ENCODE assay signal across 17 cellular contexts in genomic region chr15:40066531-40066930, GRCh38. TPM values are rescaled to one million over a fixed set of nuclear protein-coding genes. Genes with fewer than 3 reads are reported as not detected.
DNase-seq lines count a peak whose midpoint lies in the region; TF ChIP-seq lines count a peak whose summit lies in the region.
"Had no signal": no experiment of that assay in that cellular context is flagged by ENCODE, and none has a peak within 500 bp of the region (broad histone marks: within the 10 kb centered on the region; RNA-seq: fewer than 3 reads in every experiment).

No MANE protein-coding gene starts in this region.

- H3K9me3 ChIP-seq in SK-N-MC (ENCODE audit: low read depth, low read length) = no peaks in the 10 kb centered on the region
- H3K9me3 ChIP-seq in Peyer's patch = no peaks in the 10 kb centered on the region
- no peaks in the 10 kb centered on the region for H3K9me3 ChIP-seq in testis

- H3K27me3 ChIP-seq in Peyer's patch (no peaks in the 10 kb centered on the region), testis (no peaks in the 10 kb centered on the region)

- H3K27ac Mint-ChIP-seq in nephron = peak overlapping the region; percentile 40 to 70 (median 62)
- H3K27ac Mint-ChIP-seq: CD4-positive, CD25-positive, alpha-beta regulatory T cell had no signal

- no peaks in the 10 kb centered on the region for H3K9me3 Mint-ChIP-seq in nephron
- H3K9me3 Mint-ChIP-seq: CD4-positive, CD25-positive, alpha-beta regulatory T cell had no signal

- H3K36me3 ChIP-seq in SK-N-MC (ENCODE audit: insufficient read depth, low read length) (no peaks in the 10 kb centered on the region), Peyer's patch (no peaks in the 10 kb centered on the region), testis (ENCODE audit: low read depth, missing control alignments) (no peaks in the 10 kb centered on the region)

- H3K9ac ChIP-seq in SK-N-MC (ENCODE audit: insufficient read length) = no peak overlapping the region

- H3K27me3 Mint-ChIP-seq in nephron (ENCODE audit: low read depth) = no peaks in the 10 kb centered on the region
- H3K27me3 Mint-ChIP-seq: CD4-positive, CD25-positive, alpha-beta regulatory T cell had no signal

- no peaks in the 10 kb centered on the region for H3K36me3 Mint-ChIP-seq in nephron (ENCODE audit: low read depth)
- H3K36me3 Mint-ChIP-seq: CD4-positive, CD25-positive, alpha-beta regulatory T cell had no signal

- peaks cover 51% of the 10 kb centered on the region for H3K4me1 Mint-ChIP-seq in nephron

- peak; percentile 32 for DNase-seq in AG10803 (ENCODE audit: low read depth)
- DNase-seq in ELR (ENCODE audit: low read depth) = peak; percentile 55
- DNase-seq in SK-N-MC (ENCODE audit: low read depth, low spot score) = no peak
- DNase-seq in Peyer's patch = no peak
- DNase-seq in testis = no peak
- DNase-seq in NCI-H187 (lab: John Stamatoyannopoulos, UW) = no peak
- DNase-seq in NCI-H226 = no peak
- DNase-seq: AML-193; CD4-positive, CD25-positive, alpha-beta regulatory T cell; DMS53; HCEC 1CT; NCI-H187 treated with DMSO at 0.1 percent for 48 hours; NCI-H526 treated with DMSO at 0.1 percent for 48 hours; PC-9; SHP77 treated with DMSO at 0.1 percent for 48 hours had no signal

- 88 to 91% methylated on average over 5 of the region's 5 CpGs for WGBS in testis, 2 donors

- TF ChIP-seq POLR2A in Peyer's patch (IDR thresholded peaks at IDR 0.05) (no peak), testis (IDR thresholded peaks at IDR 0.05) (no peak)

- H3K4me1 ChIP-seq in Peyer's patch (peaks cover 0 to 25% (median 23%) of the 10 kb centered on the region in 4 donors), testis (peaks cover 19% of the 10 kb centered on the region)

- intact Hi-C loops in testis (cut with DNase I; ENCODE audit: low total_unique reads) = no loop called here

- TF ChIP-seq CTCF in AG10803 (conservative IDR thresholded peaks at IDR 0.05; ENCODE audit: low read length) (no peak), nephron (IDR thresholded peaks at IDR 0.05; ENCODE audit: unreplicated experiment in 3 of 3) (no peak), Peyer's patch (IDR thresholded peaks at IDR 0.05) (no peak), testis (IDR thresholded peaks at IDR 0.05) (no peak)

- H3K4me3 Mint-ChIP-seq in nephron = no peak overlapping the region
- H3K4me3 Mint-ChIP-seq: CD4-positive, CD25-positive, alpha-beta regulatory T cell had no signal

- peak overlapping the region; percentile 51; the same call in 1 of the 2 replicates for H3K27ac ChIP-seq in SK-N-MC
- H3K27ac ChIP-seq in Peyer's patch = no peak overlapping the region
- H3K27ac ChIP-seq in testis = no peak overlapping the region
- H3K27ac ChIP-seq: PC-9 had no signal

- no peak overlapping the region for H3K4me3 ChIP-seq in AG10803 (ENCODE audit: low read length)
- H3K4me3 ChIP-seq in SK-N-MC = no peak overlapping the region
- no peak overlapping the region for H3K4me3 ChIP-seq in Peyer's patch
- no peak overlapping the region for H3K4me3 ChIP-seq in testis
- H3K4me3 ChIP-seq: K562, PC-9 had no signal

RNA-seq across cellular contexts. Expression of gene SRP14, which starts 27.6 kb away (rescaled TPM):
- 100 to 1,000 TPM; 105 to 163 (median 146) TPM for total RNA-seq in Peyer's patch
- 100 to 1,000 TPM; 277 to 410 TPM for total RNA-seq in testis
- polyA plus RNA-seq in testis (ENCODE audit: insufficient read depth, low read depth, low replicate concordance) = 359 TPM

RNA-seq across cellular contexts. Expression of gene BMF, which starts 42.1 kb away (rescaled TPM):
- 10 to 100 TPM; 13.5 to 98.2 (median 26.1) TPM for total RNA-seq in Peyer's patch
- 1 to 10 TPM; 6.9 to 7.7 TPM for total RNA-seq in testis
- polyA plus RNA-seq in testis (ENCODE audit: insufficient read depth, low read depth, low replicate concordance) = 4.9 TPM

Comparison
In these comparisons a context has a peak if more than half of its experiments do, and no peak if none do; other contexts are left out.
1. DNase-seq: peak in AG10803 (single experiment) and ELR (single experiment); none in SK-N-MC (single experiment), Peyer's patch (0 of 3), testis (single experiment), NCI-H187 (0 of 2) and NCI-H226 (single experiment).